In genomic region chr7:7682856-7683255, GRCh38 we compare ENCODE assay signal across 19 cellular contexts. TPM values are rescaled to one million over a fixed set of nuclear protein-coding genes. Genes with fewer than 3 reads are reported as not detected.
DNase-seq lines count a peak whose midpoint lies in the region; ATAC-seq and TF ChIP-seq lines count a peak whose summit lies in the region.
"Had no signal": no experiment of that assay in that cellular context is flagged by ENCODE, and none has a peak within 500 bp of the region (broad histone marks: within the 10 kb centered on the region; RNA-seq: fewer than 3 reads in every experiment).

No MANE protein-coding gene starts in this region.

- H3K4me3 ChIP-seq in muscle layer of duodenum (ENCODE audit: low read depth in 1 of 2, low read length in 2 of 2) (no peak overlapping the region), Caco-2 (ENCODE audit: low read depth, low read length) (no peak overlapping the region)
- H3K4me3 ChIP-seq: colonic mucosa had no signal

- CTCF ChIA-PET in WTC11 (lab: Charles Lee) (no interaction called here), Caco-2 (lab: Charles Lee) (no interaction called here)

- H3K4me3 Mint-ChIP-seq in natural killer cell (no peak overlapping the region), WTC11 (no peak overlapping the region), Caco-2 (ENCODE audit: unreplicated experiment) (no peak overlapping the region)
- no peak overlapping the region for H3K4me3 Mint-ChIP-seq in natural killer cell treated with Interleukin-12 subunit alpha and Interleukin-12 subunit beta and Interleukin-15 and Interleukin-18, amount 100 ng/mL, for 72 hours
- H3K4me3 Mint-ChIP-seq: activated T-cell treated with anti-CD3 and anti-CD28 coated beads, Interleukin-2, amount 50 U/mL, for 24 hours; nephron progenitor cell; stimulated activated memory B cell treated with anti-CD40 and anti-IgM and Interleukin-4, amounts not matched to agents 10 μg/mL and 1 μg/mL and 100 μg/mL, for 72 hours had no signal

- no peaks in the 10 kb centered on the region for H3K9me3 Mint-ChIP-seq in natural killer cell
- H3K9me3 Mint-ChIP-seq in natural killer cell treated with Interleukin-12 subunit alpha and Interleukin-12 subunit beta and Interleukin-15 and Interleukin-18, amount 100 ng/mL, for 72 hours: no peaks in the 10 kb centered on the region
- peaks cover 3% of the 10 kb centered on the region for H3K9me3 Mint-ChIP-seq in WTC11
- no peaks in the 10 kb centered on the region for H3K9me3 Mint-ChIP-seq in Caco-2 (ENCODE audit: unreplicated experiment)
- H3K9me3 Mint-ChIP-seq: stimulated activated memory B cell treated with anti-CD40 and anti-IgM and Interleukin-4, amounts not matched to agents 10 μg/mL and 1 μg/mL and 100 μg/mL, for 72 hours had no signal

- no TSS peak for BruUV-seq in Caco-2 (replicated peaks; lab: Mats Ljungman, UMichigan)

- H3K27me3 ChIP-seq in muscle layer of duodenum (ENCODE audit: low read depth, low read length): no peaks in the 10 kb centered on the region
- H3K27me3 ChIP-seq in Caco-2 (replicated peaks; ENCODE audit: control insufficient read depth, insufficient read depth, low read length): no peaks in the 10 kb centered on the region
- H3K27me3 ChIP-seq: colonic mucosa had no signal

- H3K9me3 ChIP-seq in muscle layer of duodenum (ENCODE audit: control insufficient read depth in 1 of 2, low read length in 2 of 2) (no peaks in the 10 kb centered on the region), Caco-2 (no peaks in the 10 kb centered on the region)
- H3K9me3 ChIP-seq: colonic mucosa had no signal

- POLR2A ChIA-PET in WTC11 (lab: Charles Lee): no interaction called here
- POLR2A ChIA-PET in Caco-2 (lab: Charles Lee): no interaction called here

- intact Hi-C loops in natural killer cell (cut with micrococcal nuclease) (loop anchor here (10.0 kb wide), 1 partner anchor 442 kb away; no protein-coding TSS in a partner anchor), Caco-2 (cut with micrococcal nuclease; ENCODE audit: unreplicated experiment) (loop anchor here (5.0 kb wide), 2 partner anchors 49 to 284 kb away; partner anchors contain the start of gene GLCCI1)

- peak overlapping the region; percentile 42 for H3K27ac ChIP-seq in muscle layer of duodenum (ENCODE audit: low read length)
- H3K27ac ChIP-seq: colonic mucosa, RWPE1 had no signal

- no peak for DNase-seq in natural killer cell
- DNase-seq in natural killer cell treated with Interleukin-12 subunit alpha and Interleukin-12 subunit beta and Interleukin-15 and Interleukin-18, amount 100 ng/mL, for 72 hours (ENCODE audit: low spot score): no peak
- no peak for DNase-seq in WTC11 (ENCODE audit: low spot score)
- no peak for DNase-seq in GOT3 (lab: John Stamatoyannopoulos, UW)
- no peak for DNase-seq in DMS114 treated with DMSO at 0.1 percent for 48 hours (lab: John Stamatoyannopoulos, UW; ENCODE audit: unreplicated experiment)
- DNase-seq in Caco-2: no peak
- DNase-seq: activated CD4-positive, alpha-beta T cell treated with anti-CD3 and anti-CD28 coated beads, Interleukin-2, amount 50 U/mL, for 48 hours; activated naive CD4-positive, alpha-beta T cell treated with anti-CD3 and anti-CD28 coated beads, Interleukin-2, amount 50 U/mL, for 16 hours; activated T-cell treated with anti-CD3 and anti-CD28 coated beads, Interleukin-2, amount 50 U/mL, for 24 hours; colonic mucosa; COR-L47; KG1; NCI-H1417; nephron progenitor cell had no signal

- H3K27me3 Mint-ChIP-seq in natural killer cell (ENCODE audit: low read depth in 2 of 2): no peaks in the 10 kb centered on the region
- no peaks in the 10 kb centered on the region for H3K27me3 Mint-ChIP-seq in natural killer cell treated with Interleukin-12 subunit alpha and Interleukin-12 subunit beta and Interleukin-15 and Interleukin-18, amount 100 ng/mL, for 72 hours
- no peaks in the 10 kb centered on the region; the same call in 1 of the 2 replicates for H3K27me3 Mint-ChIP-seq in WTC11 (ENCODE audit: low read depth)
- no peaks in the 10 kb centered on the region for H3K27me3 Mint-ChIP-seq in Caco-2 (ENCODE audit: insufficient read depth, unreplicated experiment)
- H3K27me3 Mint-ChIP-seq: activated T-cell treated with anti-CD3 and anti-CD28 coated beads, Interleukin-2, amount 50 U/mL, for 24 hours; stimulated activated memory B cell treated with anti-CD40 and anti-IgM and Interleukin-4, amounts not matched to agents 10 μg/mL and 1 μg/mL and 100 μg/mL, for 72 hours had no signal

- ATAC-seq in natural killer cell (no peak), WTC11 (no peak; the same call in 1 of the 2 replicates), GM18907 (IDR thresholded peaks at IDR 0.05; ENCODE audit: unreplicated experiment) (no peak)
- no peak for ATAC-seq in natural killer cell treated with Interleukin-12 subunit alpha and Interleukin-12 subunit beta and Interleukin-15 and Interleukin-18, amount 100 ng/mL, for 72 hours
- ATAC-seq: HCT116; stimulated activated memory B cell treated with anti-CD40 and anti-IgM and Interleukin-4, amounts not matched to agents 10 μg/mL and 1 μg/mL and 100 μg/mL, for 72 hours had no signal

- peaks cover 30 to 32% of the 10 kb centered on the region in 2 donors for H3K4me1 Mint-ChIP-seq in natural killer cell
- H3K4me1 Mint-ChIP-seq in natural killer cell treated with Interleukin-12 subunit alpha and Interleukin-12 subunit beta and Interleukin-15 and Interleukin-18, amount 100 ng/mL, for 72 hours (ENCODE audit: low read depth in 2 of 2): peaks cover 16 to 21% of the 10 kb centered on the region in 2 donors
- peaks cover 21% of the 10 kb centered on the region for H3K4me1 Mint-ChIP-seq in WTC11
- peaks cover 8% of the 10 kb centered on the region for H3K4me1 Mint-ChIP-seq in Caco-2 (ENCODE audit: low read depth, unreplicated experiment)
- H3K4me1 Mint-ChIP-seq: nephron progenitor cell had no signal

- H3K36me3 ChIP-seq in muscle layer of duodenum (ENCODE audit: control insufficient read depth in 1 of 2, insufficient read depth in 2 of 2, low read length in 2 of 2) (peaks cover 0 to 2% of the 10 kb centered on the region in 2 donors), Caco-2 (ENCODE audit: control insufficient read depth, insufficient read depth, low read length) (no peaks in the 10 kb centered on the region)
- H3K36me3 ChIP-seq: colonic mucosa had no signal

- H3K27ac Mint-ChIP-seq in natural killer cell (peak overlapping the region; percentile 42 to 50), WTC11 (peak overlapping the region; percentile 64), Caco-2 (ENCODE audit: unreplicated experiment) (no peak overlapping the region)
- H3K27ac Mint-ChIP-seq in natural killer cell treated with Interleukin-12 subunit alpha and Interleukin-12 subunit beta and Interleukin-15 and Interleukin-18, amount 100 ng/mL, for 72 hours: no peak overlapping the region
- H3K27ac Mint-ChIP-seq: activated T-cell treated with anti-CD3 and anti-CD28 coated beads, Interleukin-2, amount 50 U/mL, for 24 hours; nephron progenitor cell; stimulated activated memory B cell treated with anti-CD40 and anti-IgM and Interleukin-4, amounts not matched to agents 10 μg/mL and 1 μg/mL and 100 μg/mL, for 72 hours had no signal

- no peaks in the 10 kb centered on the region for H3K36me3 Mint-ChIP-seq in natural killer cell
- no peaks in the 10 kb centered on the region for H3K36me3 Mint-ChIP-seq in natural killer cell treated with Interleukin-12 subunit alpha and Interleukin-12 subunit beta and Interleukin-15 and Interleukin-18, amount 100 ng/mL, for 72 hours
- peaks cover 2% of the 10 kb centered on the region for H3K36me3 Mint-ChIP-seq in WTC11
- H3K36me3 Mint-ChIP-seq in Caco-2 (ENCODE audit: insufficient read depth, unreplicated experiment): peaks cover 7% of the 10 kb centered on the region

- TF ChIP-seq CTCF in natural killer cell (IDR thresholded peaks at IDR 0.05) (no peak), WTC11 (IDR thresholded peaks at IDR 0.05) (no peak), Caco-2 (IDR thresholded peaks at IDR 0.05; ENCODE audit: insufficient read depth in 1 of 2, low read depth in 1 of 2, low read length in 1 of 2, severe bottlenecking in 1 of 2, unreplicated experiment in 1 of 2) (no peak)

- peaks cover 6 to 25% of the 10 kb centered on the region in 2 donors for H3K4me1 ChIP-seq in muscle layer of duodenum (ENCODE audit: control insufficient read depth in 1 of 2, insufficient read depth in 2 of 2, low read length in 2 of 2)
- no peaks in the 10 kb centered on the region for H3K4me1 ChIP-seq in Caco-2

TF ChIP-seq in WTC11, 78 proteins besides CTCF, POLR2A, EP300 and RAD21 (continues in another document):
- TF ChIP-seq MAX (CRISPR knock-in tag; IDR thresholded peaks at IDR 0.05) (no peak), IRF1 (CRISPR knock-in tag; IDR thresholded peaks at IDR 0.05) (no peak), KAT7 (CRISPR knock-in tag; IDR thresholded peaks at IDR 0.05; ENCODE audit: borderline replicate concordance) (no peak), TCF7 (CRISPR knock-in tag; IDR thresholded peaks at IDR 0.05; ENCODE audit: low read depth) (no peak), CREM (CRISPR knock-in tag; IDR thresholded peaks at IDR 0.05) (no peak), NFYB (CRISPR knock-in tag; conservative IDR thresholded peaks at IDR 0.05; ENCODE audit: low read depth) (no peak), FOXP1 (CRISPR knock-in tag; IDR thresholded peaks at IDR 0.05; ENCODE audit: borderline replicate concordance) (no peak), JAZF1 (CRISPR knock-in tag; IDR thresholded peaks at IDR 0.05) (no peak), CBFB (CRISPR knock-in tag; IDR thresholded peaks at IDR 0.05; ENCODE audit: low read depth) (no peak)

RNA-seq across cellular contexts. Expression of gene RPA3, which starts 35.6 kb away (rescaled TPM):
- total RNA-seq in natural killer cell (10 to 100 TPM; 14.2 to 25.9 (median 22.6) TPM), WTC11 (2021) (97.8 to 119 TPM (median 110 TPM) in 3 replicates), Caco-2 (2022) (76.3 and 90.2 TPM in 2 replicates)
- total RNA-seq in natural killer cell treated with Interleukin-12 subunit alpha and Interleukin-12 subunit beta and Interleukin-15 and Interleukin-18, amount 100 ng/mL, for 72 hours: 10 to 100 TPM; 64.3 to 76.7 TPM

RNA-seq across cellular contexts. Expression of gene UMAD1, which starts 42.3 kb away (rescaled TPM):
- total RNA-seq in natural killer cell (10 to 100 TPM; 12.3 to 16.5 (median 14.6) TPM), WTC11 (2021) (9.3 to 13.0 TPM (median 11.0 TPM) in 3 replicates), Caco-2 (2022) (20.0 and 20.3 TPM in 2 replicates)
- 10 to 100 TPM in 1 of 2 donors, 1 to 10 TPM in 1; 9.3 to 11.4 TPM for total RNA-seq in natural killer cell treated with Interleukin-12 subunit alpha and Interleukin-12 subunit beta and Interleukin-15 and Interleukin-18, amount 100 ng/mL, for 72 hours

Comparison
In these comparisons a context has a peak if more than half of its experiments do, and no peak if none do; other contexts are left out.
1. H3K27ac Mint-ChIP-seq: peak in natural killer cell (2 of 2) and WTC11 (single experiment); none in natural killer cell treated with Interleukin-12 subunit alpha and Interleukin-12 subunit beta and Interleukin-15 and Interleukin-18, amount 100 ng/mL, for 72 hours (0 of 2) and Caco-2 (single experiment).